38 cellular contexts compared by ENCODE assay signal in the genomic region with DNA sequence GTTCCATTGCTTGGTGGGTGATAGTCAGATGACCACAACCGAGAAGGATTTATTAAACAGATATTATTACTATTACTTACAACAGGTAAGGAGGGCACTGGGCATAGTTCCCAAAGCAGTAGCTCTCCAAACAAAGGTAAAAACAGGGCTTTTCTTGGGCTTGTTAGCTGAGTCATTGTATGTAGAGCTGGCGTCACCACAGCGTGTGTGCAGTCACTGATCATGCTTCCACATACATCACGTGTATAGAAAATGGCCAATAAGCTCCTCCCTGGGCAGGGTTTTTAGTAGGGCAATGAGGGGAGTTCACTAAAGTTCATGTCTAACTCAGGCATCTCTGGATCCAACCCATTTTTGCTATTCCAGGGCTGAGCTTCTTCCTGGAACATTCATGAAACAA. TPM values are rescaled to one million over a fixed set of nuclear protein-coding genes. Genes with fewer than 3 reads are reported as not detected.
"Had no signal": no experiment of that assay in that cellular context is flagged by ENCODE, and none has a peak within 500 bp of the region (broad histone marks: within the 10 kb centered on the region; RNA-seq: fewer than 3 reads in every experiment).

No MANE protein-coding gene starts in this region.

- H3K4me3 ChIP-seq: ascending aorta, body of pancreas, breast epithelium, cardiac muscle cell, colonic mucosa had no signal

- DNase-seq: activated effector memory CD4-positive, alpha-beta T cell treated with anti-CD3 and anti-CD28 coated beads, Interleukin-2, amount 50 U/mL, for 16 hours; activated effector memory CD4-positive, alpha-beta T cell treated with Interleukin-2 at 50 U/mL for 16 hours; activated gamma-delta T cell; activated gamma-delta T cell treated with Interleukin-2 at 50 U/mL for 16 hours; activated naive CD4-positive, alpha-beta T cell; activated naive CD4-positive, alpha-beta T cell treated with anti-CD3 and anti-CD28 coated beads for 36 hours; activated naive CD4-positive, alpha-beta T cell treated with anti-CD3 and anti-CD28 coated beads, Interleukin-2, amount 10 ng/mL, durations not matched to agents 7 days and 5 days; activated naive CD4-positive, alpha-beta T cell treated with anti-CD3 and anti-CD28 coated beads, Interleukin-2, amount 50 U/mL, for 16 hours; activated naive CD4-positive, alpha-beta T cell treated with Interleukin-2 at 50 U/mL for 16 hours; activated naive CD8-positive, alpha-beta T cell treated with anti-CD3 and anti-CD28 coated beads for 36 hours; activated naive CD8-positive, alpha-beta T cell treated with anti-CD3 and anti-CD28 coated beads, Interleukin-2, amount 10 ng/mL, durations not matched to agents 7 days and 5 days; activated naive CD8-positive, alpha-beta T cell treated with anti-CD3 and anti-CD28 coated beads, Interleukin-2, amount 50 U/mL, for 24 hours; activated T-cell treated with anti-CD3 and anti-CD28 coated beads, Interleukin-2, amount 50 U/mL, for 24 hours; activated T-cell treated with anti-CD3 and anti-CD28 coated beads, Interleukin-2, amount 50 U/mL, for 4 hours; activated T-cell treated with anti-CD3 and anti-CD28 coated beads, Interleukin-2, amount 50 U/mL, for 48 hours; activated T-cell treated with anti-CD3 and anti-CD28 coated beads, Interleukin-2, amount 50 U/mL, for 72 hours; amniotic stem cell; amygdala; anterior cingulate cortex; aorta; body of pancreas; brain microvascular endothelial cell; caudate nucleus; central memory CD4-positive, alpha-beta T cell; cerebellar nuclear complex; colonic mucosa had no signal

- H3K9me3 ChIP-seq: ascending aorta, body of pancreas, breast epithelium, colonic mucosa had no signal

- H3K27ac ChIP-seq: body of pancreas, brain microvascular endothelial cell, breast epithelium, cardiac muscle cell, colonic mucosa had no signal

- FAIRE-seq: astrocyte, colon had no signal

- H3K27me3 ChIP-seq: ascending aorta, body of pancreas, brain microvascular endothelial cell, breast epithelium, cardiac muscle cell, colonic mucosa had no signal

- ATAC-seq: activated naive CD4-positive, alpha-beta T cell treated with anti-CD3 and anti-CD28 coated beads, Interleukin-2, amount 50 U/mL, for 72 hours; activated naive CD8-positive, alpha-beta T cell treated with anti-CD3 and anti-CD28 coated beads, Interleukin-2, amount 50 U/mL, for 24 hours; activated T-cell treated with anti-CD3 and anti-CD28 coated beads, Interleukin-2, amount 50 U/mL, for 4 hours; activated T-cell treated with anti-CD3 and anti-CD28 coated beads, Interleukin-2, amount 50 U/mL, for 72 hours; activated T-helper 17 cell treated with anti-CD3 and anti-CD28 coated beads, Interleukin-2, amount 50 U/mL, for 72 hours; body of pancreas had no signal

- H3K36me3 ChIP-seq: ascending aorta, brain microvascular endothelial cell, breast epithelium, cardiac muscle cell, colonic mucosa had no signal

- H3K4me1 ChIP-seq: breast epithelium, colonic mucosa had no signal

RNA-seq across cellular contexts. Expression of a gene that starts 5.8 kb away (rescaled TPM):
- total RNA-seq: activated naive CD4-positive, alpha-beta T cell treated with anti-CD3 and anti-CD28 coated beads for 36 hours; activated naive CD4-positive, alpha-beta T cell treated with anti-CD3 and anti-CD28 coated beads, Interleukin-2, amount 50 U/mL, for 72 hours; activated naive CD8-positive, alpha-beta T cell treated with anti-CD3 and anti-CD28 coated beads for 36 hours; activated naive CD8-positive, alpha-beta T cell treated with anti-CD3 and anti-CD28 coated beads, Interleukin-2, amount 10 ng/mL, durations not matched to agents 7 days and 5 days; activated T-cell treated with anti-CD3 and anti-CD28 coated beads, Interleukin-2, amount 50 U/mL, for 4 hours; activated T-cell treated with anti-CD3 and anti-CD28 coated beads, Interleukin-2, amount 50 U/mL, for 72 hours; activated T-helper 1 cell treated with anti-CD3 and anti-CD28 coated beads, Interleukin-12 subunit alpha, Interleukin-12 subunit beta, Interleukin-2, Interleukin-4 antibody, amounts not matched to agents 30 ng/mL and 10 ng/mL and 1 ng/mL, durations not matched to agents 14 hours and 24 hours and 36 hours; activated T-helper 17 cell treated with anti-CD3 and anti-CD28 coated beads, Interleukin-2, amount 50 U/mL, for 72 hours; activated T-helper 2 cell treated with anti-CD3 and anti-CD28 coated beads, Interferon-gamma antibody, Interleukin-2, Interleukin-4, amounts not matched to agents 10 μg/mL and 5 μg/mL and 100 μg/mL, durations not matched to agents 14 hours and 24 hours and 36 hours; astrocyte; cerebellum; chondrocyte; colonic mucosa had no signal
- polyA plus RNA-seq: adipose tissue, cardiac muscle cell had no signal
